In genomic region chr3:190973760-190974159, GRCh38 we compare ENCODE assay signal across 24 cellular contexts.
"Had no signal": no experiment of that assay in that cellular context is flagged by ENCODE, and none has a peak within 500 bp of the region (broad histone marks: within the 10 kb centered on the region; RNA-seq: fewer than 3 reads in every experiment).

No MANE protein-coding gene starts in this region.

- ATAC-seq: HepG2 had no signal

- DNase-seq: IMR-90, Karpas-422, KG1, MG63, NCI-H1092, NCI-H1105 treated with DMSO at 0.1 percent for 48 hours, NCI-H1417 treated with DMSO at 0.1 percent for 48 hours, NCI-H146, NCI-H1694 treated with DMSO at 0.1 percent for 48 hours, NCI-H2029, NCI-H2081 treated with DMSO at 0.1 percent for 48 hours, NCI-H2171 treated with DMSO at 0.1 percent for 48 hours, NCI-H345, NCI-H446 treated with DMSO at 0.1 percent for 48 hours, NCI-H510A treated with DMSO at 0.1 percent for 48 hours, NCI-H526, NCI-H774, Right ventricle myocardium superior, RPMI8226, SIG-M5, SK-N-SH, SW 1271 had no signal

- H3K4me3 ChIP-seq: MG63, SJSA1 had no signal

- H3K27ac ChIP-seq: SJSA1 had no signal

- H3K36me3 ChIP-seq: MG63, SJSA1 had no signal

- H3K9me3 ChIP-seq: MG63, SJSA1, SK-N-SH had no signal

- H3K4me1 ChIP-seq: SJSA1 had no signal

- H3K4me2 ChIP-seq: SK-N-SH had no signal

- H3K27me3 ChIP-seq: MG63, SJSA1 had no signal

- H3K9ac ChIP-seq: SK-N-SH had no signal
